ENCODE assay signal across 28 cellular contexts in genomic region chr22:32631507-32632245, GRCh38.
A peak's percentile ranks its signal among the peaks of the same experiment; 100 is the strongest.
DNase-seq lines count a peak whose midpoint lies in the region; ATAC-seq, FAIRE-seq and TF ChIP-seq lines count a peak whose summit lies in the region.
"Had no signal": no experiment of that assay in that cellular context is flagged by ENCODE, and none has a peak within 500 bp of the region (broad histone marks: within the 10 kb centered on the region; RNA-seq: fewer than 3 reads in every experiment).

No MANE protein-coding gene starts in this region.

- SMC1A ChIA-PET in GM12878 (lab: Charles Lee; ENCODE audit: uncharacterized antibody, unreplicated experiment) = no interaction called here

- DNase-seq in heart right ventricle (no peak), left ventricle myocardium superior (no peak), GM12878 (ENCODE audit: low read depth, low spot score) (no peak), trophoblast cell (peak; percentile 69 to 76), upper lobe of right lung (no peak), A172 (ENCODE audit: low spot score) (no peak), OCI-LY7 (ENCODE audit: low spot score) (no peak)
- DNase-seq: activated CD4-positive, alpha-beta T cell treated with anti-CD3 and anti-CD28 coated beads for 1 hour; aorta; Calu3; DMS79 treated with DMSO at 0.1 percent for 48 hours; effector memory CD4-positive, alpha-beta T cell; H9; MG63; mucosa of descending colon; NCI-H2029; NCI-H526 treated with DMSO at 0.1 percent for 48 hours; stimulated activated CD4-positive, alpha-beta T cell treated with anti-CD3 and anti-CD28 coated beads, Interleukin-1b, Interleukin-23, amount 100 ng/mL, for 48 hours; substantia nigra; T-cell had no signal

- TF ChIP-seq EP300 in GM12878 (IDR thresholded peaks at IDR 0.05; ENCODE audit: borderline replicate concordance in 1 of 2, control insufficient read depth in 1 of 2, low read depth in 2 of 2, low read length in 2 of 2) = no peak

- H3K14ac ChIP-seq in trophoblast cell (ENCODE audit: low read length) = no peak overlapping the region

- no peak overlapping the region for H2AFZ ChIP-seq in GM12878 (ENCODE audit: control insufficient read depth, low read depth, low read length)
- no peak overlapping the region for H2AFZ ChIP-seq in trophoblast cell (ENCODE audit: insufficient read depth, low read length, poor library complexity)
- no peak overlapping the region for H2AFZ ChIP-seq in OCI-LY7 (ENCODE audit: low read length)

- TF ChIP-seq RAD21 in GM12878 (IDR thresholded peaks at IDR 0.05; ENCODE audit: insufficient read depth, low read depth, low read length) = no peak

- H3K23ac ChIP-seq in trophoblast cell (ENCODE audit: low read length) = no peak overlapping the region

- WGBS in heart right ventricle, 2 donors = 87 to 94% methylated on average over 5 of the region's 5 CpGs
- WGBS in GM12878 (ENCODE audit: insufficient coverage, insufficient replicate concordance, low lambda C conversion rate, missing lambda C conversion rate) = 80% methylated on average over 5 of the region's 5 CpGs
- WGBS in trophoblast cell (ENCODE audit: extremely low coverage, insufficient coverage, insufficient read length) = no CpG with 5 or more reads among the region's 5 CpGs

- H3K4me2 ChIP-seq in GM12878 (ENCODE audit: control insufficient read depth, insufficient read depth) (no peak overlapping the region), trophoblast cell (ENCODE audit: low read length) (no peak overlapping the region), OCI-LY7 (ENCODE audit: low read length) (no peak overlapping the region)

- FAIRE-seq in GM12878 (lab: Jason Lieb, UNC) = no peak
- FAIRE-seq: GM18507, RCC 7860, urothelium cell line had no signal

- H4K20me1 ChIP-seq in GM12878 (ENCODE audit: control insufficient read depth, insufficient read depth) (no peaks in the 10 kb centered on the region), OCI-LY7 (ENCODE audit: insufficient read depth, low read length) (no peaks in the 10 kb centered on the region)

- H3K9ac ChIP-seq in GM12878 (ENCODE audit: control insufficient read depth, insufficient read depth, low read length) (no peak overlapping the region), trophoblast cell (ENCODE audit: low read length) (no peak overlapping the region)

- no peaks in the 10 kb centered on the region for H3K9me2 ChIP-seq in OCI-LY7 (ENCODE audit: insufficient read depth, low read length)

- peaks cover 9 to 47% (median 27%) of the 10 kb centered on the region in 9 donors for H3K4me1 ChIP-seq in heart right ventricle
- peaks cover 9% of the 10 kb centered on the region for H3K4me1 ChIP-seq in GM12878 (ENCODE audit: control insufficient read depth, insufficient read depth, low read length)
- peaks cover 7 to 16% of the 10 kb centered on the region in 2 experiments for H3K4me1 ChIP-seq in trophoblast cell (ENCODE audit: control insufficient read depth in 1 of 2, insufficient read depth in 2 of 2, low read length in 2 of 2)
- H3K4me1 ChIP-seq in upper lobe of right lung = peaks cover 36% of the 10 kb centered on the region
- no peaks in the 10 kb centered on the region for H3K4me1 ChIP-seq in OCI-LY7 (ENCODE audit: insufficient read depth, low read length, poor library complexity, severe bottlenecking)
- H3K4me1 ChIP-seq: SJSA1 had no signal

- H3K79me1 ChIP-seq in trophoblast cell (ENCODE audit: low read length) = peaks cover 2% of the 10 kb centered on the region

- in situ Hi-C loops in GM12878 (cut with MboI) = no loop called here

- TF ChIP-seq CTCF in heart right ventricle (IDR thresholded peaks at IDR 0.05) = no peak
- TF ChIP-seq CTCF in GM12878 (IDR thresholded peaks at IDR 0.05 in 2 of 3, conservative IDR thresholded peaks at IDR 0.05 in 1 of 3; ENCODE audit: control insufficient read depth in 2 of 3, extremely low read depth in 1 of 3, insufficient read depth in 1 of 3, low read depth in 3 of 3, low read length in 3 of 3) = no peak
- TF ChIP-seq CTCF in upper lobe of right lung (IDR thresholded peaks at IDR 0.05) = no peak
- no peak for TF ChIP-seq CTCF in OCI-LY7 (conservative IDR thresholded peaks at IDR 0.05; ENCODE audit: low read length)

- no peak overlapping the region for H3K18ac ChIP-seq in trophoblast cell (ENCODE audit: low read length)

- CTCF ChIA-PET in GM12878 (lab: Yijun Ruan, JAX) = no interaction called here
- CTCF ChIA-PET in OCI-LY7 (lab: Charles Lee; ENCODE audit: unreplicated experiment) = no interaction called here

- H3K27ac ChIP-seq in heart right ventricle = peak overlapping the region in 6 of 10 donors; percentile 1 to 69 (median 24)
- H3K27ac ChIP-seq in GM12878 (ENCODE audit: control insufficient read depth, insufficient read depth) = no peak overlapping the region
- no peak overlapping the region for H3K27ac ChIP-seq in trophoblast cell (ENCODE audit: low read depth, low read length)
- H3K27ac ChIP-seq in upper lobe of right lung = peak overlapping the region; percentile 25
- H3K27ac ChIP-seq in OCI-LY7 (ENCODE audit: low read depth, low read length, poor library complexity, severe bottlenecking) = no peak overlapping the region
- H3K27ac ChIP-seq: cardiac muscle cell, SJSA1 had no signal

- no peak overlapping the region for H4K12ac ChIP-seq in trophoblast cell (ENCODE audit: low read depth, low read length)

- H3K36me3 ChIP-seq in heart right ventricle (no peaks in the 10 kb centered on the region), GM12878 (ENCODE audit: control insufficient read depth in 2 of 2, insufficient read depth in 2 of 2, low read length in 1 of 2) (no peaks in the 10 kb centered on the region), trophoblast cell (ENCODE audit: control insufficient read depth in 1 of 2, insufficient read depth in 2 of 2, low read length in 2 of 2) (no peaks in the 10 kb centered on the region), upper lobe of right lung (no peaks in the 10 kb centered on the region), OCI-LY7 (ENCODE audit: insufficient read depth, low read length) (no peaks in the 10 kb centered on the region)
- H3K36me3 ChIP-seq: cardiac muscle cell, MG63, SJSA1 had no signal

- ATAC-seq in heart right ventricle = no peak
- ATAC-seq in left ventricle myocardium superior = no peak
- peak; percentile 52 for ATAC-seq in GM12878
- ATAC-seq in upper lobe of right lung = no peak
- ATAC-seq: esophagus mucosa, mucosa of descending colon, T-cell had no signal

- RAD21 ChIA-PET in GM12878 (lab: Charles Lee; ENCODE audit: unreplicated experiment) = no interaction called here

- no peak overlapping the region for H2BK120ac ChIP-seq in trophoblast cell (ENCODE audit: insufficient read depth, low read length, poor library complexity)

- H2BK5ac ChIP-seq in trophoblast cell (ENCODE audit: low read depth, low read length, poor library complexity) = no peak overlapping the region

- no peak overlapping the region for H3K4ac ChIP-seq in trophoblast cell (ENCODE audit: low read depth, low read length)

- H2AK5ac ChIP-seq in trophoblast cell (ENCODE audit: low read length) = no peak overlapping the region

- H3K9me3 ChIP-seq in heart right ventricle = no peaks in the 10 kb centered on the region
- H3K9me3 ChIP-seq in GM12878 (replicated peaks; ENCODE audit: control insufficient read depth, insufficient read depth, low read length) = no peaks in the 10 kb centered on the region
- no peaks in the 10 kb centered on the region for H3K9me3 ChIP-seq in trophoblast cell (ENCODE audit: insufficient read depth, low read depth, low read length)
- no peaks in the 10 kb centered on the region for H3K9me3 ChIP-seq in upper lobe of right lung
- H3K9me3 ChIP-seq in OCI-LY7 (ENCODE audit: low read length) = no peaks in the 10 kb centered on the region
- H3K9me3 ChIP-seq: MG63, mucosa of descending colon, SJSA1 had no signal

- H3K79me2 ChIP-seq in GM12878 (ENCODE audit: control insufficient read depth, insufficient read depth, low read length) (no peaks in the 10 kb centered on the region), trophoblast cell (ENCODE audit: control insufficient read depth, insufficient read depth, low read length, poor library complexity) (no peaks in the 10 kb centered on the region), OCI-LY7 (ENCODE audit: insufficient read depth, low read depth, low read length) (no peaks in the 10 kb centered on the region)

- no peak overlapping the region for H3K4me3 ChIP-seq in heart right ventricle
- H3K4me3 ChIP-seq in GM12878 = no peak overlapping the region
- H3K4me3 ChIP-seq in trophoblast cell (ENCODE audit: low read depth, low read length) = no peak overlapping the region
- no peak overlapping the region for H3K4me3 ChIP-seq in upper lobe of right lung
- no peak overlapping the region for H3K4me3 ChIP-seq in OCI-LY7 (ENCODE audit: low read depth, low read length, poor library complexity, severe bottlenecking)
- H3K4me3 ChIP-seq: cardiac muscle cell, coronary artery, MG63, mucosa of descending colon, SJSA1, skin epidermis had no signal

- BruUV-seq in GM12878 (replicated peaks; lab: Mats Ljungman, UMichigan) (no TSS peak), OCI-LY7 (replicated peaks; lab: Mats Ljungman, UMichigan) (no TSS peak)

- H3K27me3 ChIP-seq in heart right ventricle (no peaks in the 10 kb centered on the region), GM12878 (replicated peaks in 1 of 2; ENCODE audit: control insufficient read depth in 2 of 2, insufficient read depth in 2 of 2, low read length in 1 of 2) (peaks cover 0 to 2% of the 10 kb centered on the region in 2 experiments; a peak in 2 of 4 replicates), trophoblast cell (ENCODE audit: insufficient read depth, low read length) (no peaks in the 10 kb centered on the region), upper lobe of right lung (no peaks in the 10 kb centered on the region)
- H3K27me3 ChIP-seq: cardiac muscle cell, MG63, SJSA1 had no signal

- no peak overlapping the region for H2BK12ac ChIP-seq in trophoblast cell (ENCODE audit: low read length)

- POLR2A ChIA-PET in GM12878 (lab: Charles Lee) = no interaction called here
- POLR2A ChIA-PET in OCI-LY7 (lab: Charles Lee) = interaction anchor here (0.6 kb wide), 1 partner anchor 14 kb away, joined by 5 read pairs; no protein-coding TSS in a partner anchor

- TF ChIP-seq POLR2A in GM12878 (IDR thresholded peaks at IDR 0.05; ENCODE audit: low read depth, low read length) = no peak

- intact Hi-C loops in heart right ventricle (cut with DNase I) = loop anchor here in 1 of 10 donors (10.0 kb wide), 1 partner anchor 97 kb away; no protein-coding TSS in a partner anchor
- intact Hi-C loops in left ventricle myocardium superior (cut with micrococcal nuclease) = no loop called here
- intact Hi-C loops in GM12878 (cut with micrococcal nuclease; ENCODE audit: unreplicated experiment) = no loop called here
- intact Hi-C loops in upper lobe of right lung (cut with DNase I) = no loop called here
- intact Hi-C loops in OCI-LY7 (cut with micrococcal nuclease; ENCODE audit: unreplicated experiment) = no loop called here

- no peak overlapping the region for H4K8ac ChIP-seq in trophoblast cell (ENCODE audit: low read depth, low read length)

- H4K91ac ChIP-seq in trophoblast cell (ENCODE audit: low read depth, low read length) = no peak overlapping the region

TF ChIP-seq in GM12878, 131 proteins besides CTCF, POLR2A, EP300 and RAD21 (continues in another document):
- no peak for TF ChIP-seq SPI1 (IDR thresholded peaks at IDR 0.05; ENCODE audit: borderline replicate concordance, insufficient read depth, low read depth, low read length)
- TF ChIP-seq TAF1 (IDR thresholded peaks at IDR 0.05; ENCODE audit: borderline replicate concordance, low read depth, low read length) = no peak
- TF ChIP-seq CREM (IDR thresholded peaks at IDR 0.05; ENCODE audit: low read depth) = no peak
- TF ChIP-seq NR2F1 (conservative IDR thresholded peaks at IDR 0.05) = no peak

Comparison
In these comparisons a context has a peak if more than half of its experiments do, and no peak if none do; other contexts are left out.
1. DNase-seq: peak in trophoblast cell (2 of 2); none in heart right ventricle (0 of 2), left ventricle myocardium superior (single experiment), GM12878 (single experiment), upper lobe of right lung (single experiment), A172 (single experiment) and OCI-LY7 (single experiment).
2. H3K27ac ChIP-seq: peak in heart right ventricle (6 of 10) and upper lobe of right lung (single experiment); none in GM12878 (single experiment), trophoblast cell (single experiment) and OCI-LY7 (single experiment).